1 cellular context compared by ENCODE assay signal in genomic region chr1:2525524-2525895, GRCh38.
TF ChIP-seq lines count a peak whose summit lies in the region.

No MANE protein-coding gene starts in this region.

TF ChIP-seq in liver, 16 proteins besides CTCF, POLR2A, EP300 and RAD21 (continued from another document):
- TF ChIP-seq REST (IDR thresholded peaks at IDR 0.05) (no peak), TAF1 (conservative IDR thresholded peaks at IDR 0.05) (no peak), ATF3 (IDR thresholded peaks at IDR 0.05) (no peak), HNF4G (IDR thresholded peaks at IDR 0.05) (no peak), MAX (IDR thresholded peaks at IDR 0.05) (no peak), RXRA (IDR thresholded peaks at IDR 0.05) (no peak), EGR1 (IDR thresholded peaks at IDR 0.05; ENCODE audit: low read depth in 2 of 2) (no peak)
